9 cellular contexts compared by ENCODE assay signal in genomic region chr11:70471254-70471653, GRCh38.
A peak's percentile ranks its signal among the peaks of the same experiment; 100 is the strongest.
DNase-seq lines count a peak whose midpoint lies in the region; ATAC-seq and TF ChIP-seq lines count a peak whose summit lies in the region.
"Had no signal": no experiment of that assay in that cellular context is flagged by ENCODE, and none has a peak within 500 bp of the region (broad histone marks: within the 10 kb centered on the region; RNA-seq: fewer than 3 reads in every experiment).

No MANE protein-coding gene starts in this region.

- H3K4me1 Mint-ChIP-seq in activated naive CD4-positive, alpha-beta T cell treated with anti-CD3 and anti-CD28 coated beads for 36 hours (ENCODE audit: low read depth), result no peaks in the 10 kb centered on the region
- no peaks in the 10 kb centered on the region for H3K4me1 Mint-ChIP-seq in activated CD8-positive, alpha-beta T cell treated with anti-CD3 and anti-CD28 coated beads, Interleukin-2, amount 10 ng/mL, durations not matched to agents 7 days and 5 days (ENCODE audit: low read depth)

- WGBS in spleen, 5 donors, result 31 to 49% (median 47%) methylated on average over 7 of the region's 7 CpGs

- no peak overlapping the region for H3K4me2 ChIP-seq in Karpas-422 (ENCODE audit: low read depth, low read length, poor library complexity, severe bottlenecking)

- H3K4me3 ChIP-seq in Karpas-422 (ENCODE audit: low read length), result no peak overlapping the region
- no peak overlapping the region for H3K4me3 ChIP-seq in spleen

- no peaks in the 10 kb centered on the region for H3K9me3 Mint-ChIP-seq in activated naive CD4-positive, alpha-beta T cell treated with anti-CD3 and anti-CD28 coated beads for 36 hours
- H3K9me3 Mint-ChIP-seq in activated CD8-positive, alpha-beta T cell treated with anti-CD3 and anti-CD28 coated beads, Interleukin-2, amount 10 ng/mL, durations not matched to agents 7 days and 5 days (ENCODE audit: insufficient read depth), result no peaks in the 10 kb centered on the region
- H3K9me3 Mint-ChIP-seq: T-helper 1 cell treated with Interleukin-12 subunit alpha and Interleukin-12 subunit beta and Interleukin-4 antibody, amounts not matched to agents 30 μg/mL and 1 μg/mL, for 36 hours had no signal

- no peak overlapping the region for H3K9ac ChIP-seq in Karpas-422 (ENCODE audit: low read length)

- H3K27me3 ChIP-seq in Karpas-422 (ENCODE audit: low read length) (no peaks in the 10 kb centered on the region), spleen (replicated peaks in 1 of 7) (peaks cover 0 to 25% (median 0%) of the 10 kb centered on the region in 7 donors)

- ATAC-seq in activated CD8-positive, alpha-beta T cell treated with anti-CD3 and anti-CD28 coated beads, Interleukin-2, amount 10 ng/mL, durations not matched to agents 7 days and 5 days, result no peak
- ATAC-seq in HG03097 (IDR thresholded peaks at IDR 0.05; ENCODE audit: low FRiP score, unreplicated experiment) (no peak), HG02981 (IDR thresholded peaks at IDR 0.05; ENCODE audit: unreplicated experiment) (no peak), GM19023 (IDR thresholded peaks at IDR 0.05; ENCODE audit: unreplicated experiment) (no peak)

- no peaks in the 10 kb centered on the region for H3K9me2 ChIP-seq in Karpas-422 (replicated peaks; ENCODE audit: insufficient read depth, low read length)

- H3K27ac ChIP-seq in Karpas-422 (ENCODE audit: low read length), result no peak overlapping the region
- no peak overlapping the region for H3K27ac ChIP-seq in spleen

- peaks cover 22% of the 10 kb centered on the region for H3K4me1 ChIP-seq in Karpas-422 (ENCODE audit: low read length)
- no peaks in the 10 kb centered on the region for H3K4me1 ChIP-seq in spleen

- no peaks in the 10 kb centered on the region for H3K27me3 Mint-ChIP-seq in activated naive CD4-positive, alpha-beta T cell treated with anti-CD3 and anti-CD28 coated beads for 36 hours (ENCODE audit: low read depth)
- peaks cover 11% of the 10 kb centered on the region for H3K27me3 Mint-ChIP-seq in activated CD8-positive, alpha-beta T cell treated with anti-CD3 and anti-CD28 coated beads, Interleukin-2, amount 10 ng/mL, durations not matched to agents 7 days and 5 days (ENCODE audit: low read depth)

- H3K36me3 Mint-ChIP-seq in activated naive CD4-positive, alpha-beta T cell treated with anti-CD3 and anti-CD28 coated beads for 36 hours (ENCODE audit: low read depth), result no peaks in the 10 kb centered on the region
- no peaks in the 10 kb centered on the region for H3K36me3 Mint-ChIP-seq in activated CD8-positive, alpha-beta T cell treated with anti-CD3 and anti-CD28 coated beads, Interleukin-2, amount 10 ng/mL, durations not matched to agents 7 days and 5 days (ENCODE audit: low read depth)

- H3K27ac Mint-ChIP-seq in activated naive CD4-positive, alpha-beta T cell treated with anti-CD3 and anti-CD28 coated beads for 36 hours, result no peak overlapping the region
- no peak overlapping the region for H3K27ac Mint-ChIP-seq in activated CD8-positive, alpha-beta T cell treated with anti-CD3 and anti-CD28 coated beads, Interleukin-2, amount 10 ng/mL, durations not matched to agents 7 days and 5 days
- H3K27ac Mint-ChIP-seq: T-helper 1 cell treated with Interleukin-12 subunit alpha and Interleukin-12 subunit beta and Interleukin-4 antibody, amounts not matched to agents 30 μg/mL and 1 μg/mL, for 36 hours had no signal

- no peaks in the 10 kb centered on the region for H3K79me2 ChIP-seq in Karpas-422 (ENCODE audit: low read length)

- no peak overlapping the region for H3K4me3 Mint-ChIP-seq in activated naive CD4-positive, alpha-beta T cell treated with anti-CD3 and anti-CD28 coated beads for 36 hours
- H3K4me3 Mint-ChIP-seq in activated CD8-positive, alpha-beta T cell treated with anti-CD3 and anti-CD28 coated beads, Interleukin-2, amount 10 ng/mL, durations not matched to agents 7 days and 5 days, result no peak overlapping the region
- H3K4me3 Mint-ChIP-seq: T-helper 1 cell treated with Interleukin-12 subunit alpha and Interleukin-12 subunit beta and Interleukin-4 antibody, amounts not matched to agents 30 μg/mL and 1 μg/mL, for 36 hours had no signal

- H3K9me3 ChIP-seq in Karpas-422 (ENCODE audit: low read length) (no peaks in the 10 kb centered on the region), spleen (no peaks in the 10 kb centered on the region)

- CTCF ChIA-PET in activated naive CD4-positive, alpha-beta T cell treated with anti-CD3 and anti-CD28 coated beads for 36 hours (lab: Charles Lee), result interaction anchor here (0.7 to 1.0 kb wide), 2 partner anchors 20 to 945 kb away, joined by 3 to 4 read pairs; no protein-coding TSS in a partner anchor
- CTCF ChIA-PET in activated CD8-positive, alpha-beta T cell treated with anti-CD3 and anti-CD28 coated beads, Interleukin-2, amount 10 ng/mL, durations not matched to agents 7 days and 5 days (lab: Charles Lee), result no interaction called here

- intact Hi-C loops in activated naive CD4-positive, alpha-beta T cell treated with anti-CD3 and anti-CD28 coated beads for 36 hours (cut with micrococcal nuclease), result no loop called here
- intact Hi-C loops in spleen (cut with DNase I; ENCODE audit: low total_unique reads), result no loop called here

- H2AFZ ChIP-seq in Karpas-422 (ENCODE audit: low read length), result no peak overlapping the region

- POLR2A ChIA-PET in activated CD8-positive, alpha-beta T cell treated with anti-CD3 and anti-CD28 coated beads, Interleukin-2, amount 10 ng/mL, durations not matched to agents 7 days and 5 days (lab: Charles Lee), result no interaction called here

- H3K36me3 ChIP-seq in Karpas-422 (ENCODE audit: insufficient read depth, low read length), result no peaks in the 10 kb centered on the region
- H3K36me3 ChIP-seq in spleen, result no peaks in the 10 kb centered on the region

- peak; percentile 41 for DNase-seq in activated naive CD4-positive, alpha-beta T cell treated with anti-CD3 and anti-CD28 coated beads for 36 hours
- DNase-seq in activated naive CD4-positive, alpha-beta T cell (lab: John Stamatoyannopoulos, UW), result no peak
- peak; percentile 80 for DNase-seq in Karpas-422
- peak; percentile 30 for DNase-seq in activated CD8-positive, alpha-beta T cell treated with anti-CD3 and anti-CD28 coated beads, Interleukin-2, amount 10 ng/mL, durations not matched to agents 7 days and 5 days
- peak; percentile 47 for DNase-seq in spleen

- TF ChIP-seq CTCF in spleen (IDR thresholded peaks at IDR 0.05 in 8 of 11, conservative IDR thresholded peaks at IDR 0.05 in 3 of 11), result peak in 4 of 11 experiments; percentile 11 to 33 (median 18)

- no peak for TF ChIP-seq POLR2A in spleen (IDR thresholded peaks at IDR 0.05)

- peaks cover 4% of the 10 kb centered on the region; the same call in 1 of the 2 replicates for H4K20me1 ChIP-seq in Karpas-422 (ENCODE audit: insufficient read depth, low read depth, low read length)

Comparison
In these comparisons a context has a peak if more than half of its experiments do, and no peak if none do; other contexts are left out.
1. DNase-seq: peak in activated naive CD4-positive, alpha-beta T cell treated with anti-CD3 and anti-CD28 coated beads for 36 hours (single experiment), Karpas-422 (single experiment), activated CD8-positive, alpha-beta T cell treated with anti-CD3 and anti-CD28 coated beads, Interleukin-2, amount 10 ng/mL, durations not matched to agents 7 days and 5 days (single experiment) and spleen (single experiment); none in activated naive CD4-positive, alpha-beta T cell (0 of 4).